18 cellular contexts compared by ENCODE assay signal in genomic region chr2:29420999-29421856, GRCh38.
A peak's percentile ranks its signal among the peaks of the same experiment; 100 is the strongest.
DNase-seq lines count a peak whose midpoint lies in the region; ATAC-seq and TF ChIP-seq lines count a peak whose summit lies in the region.
"Had no signal": no experiment of that assay in that cellular context is flagged by ENCODE, and none has a peak within 500 bp of the region (broad histone marks: within the 10 kb centered on the region; RNA-seq: fewer than 3 reads in every experiment).

No MANE protein-coding gene starts in this region.

- ATAC-seq in activated CD8-positive, alpha-beta T cell treated with anti-CD3 and anti-CD28 coated beads for 36 hours: no peak
- ATAC-seq: body of pancreas; gastroesophageal sphincter; stimulated activated naive B cell treated with anti-CD40 and anti-IgM and Interleukin-4, amounts not matched to agents 10 μg/mL and 1 μg/mL and 100 μg/mL, for 72 hours had no signal

- POLR2A ChIA-PET in activated CD4-positive, alpha-beta memory T cell treated with anti-CD3 and anti-CD28 coated beads, Interleukin-2, amount 10 ng/mL, durations not matched to agents 7 days and 5 days (lab: Charles Lee): no interaction called here
- POLR2A ChIA-PET in activated CD8-positive, alpha-beta T cell treated with anti-CD3 and anti-CD28 coated beads for 36 hours (lab: Charles Lee): no interaction called here

- no peak overlapping the region for H3K27ac Mint-ChIP-seq in activated CD4-positive, alpha-beta memory T cell treated with anti-CD3 and anti-CD28 coated beads, Interleukin-2, amount 10 ng/mL, durations not matched to agents 7 days and 5 days
- no peak overlapping the region for H3K27ac Mint-ChIP-seq in activated naive CD4-positive, alpha-beta T cell treated with anti-CD3 and anti-CD28 coated beads for 36 hours
- H3K27ac Mint-ChIP-seq in activated naive CD4-positive, alpha-beta T cell treated with anti-CD3 and anti-CD28 coated beads, Interleukin-2, amount 10 ng/mL, durations not matched to agents 7 days and 5 days: no peak overlapping the region
- no peak overlapping the region for H3K27ac Mint-ChIP-seq in activated CD8-positive, alpha-beta T cell treated with anti-CD3 and anti-CD28 coated beads for 36 hours
- H3K27ac Mint-ChIP-seq: activated T-helper 2 cell treated with anti-CD3 and anti-CD28 coated beads, Interferon-gamma antibody, Interleukin-2, Interleukin-4, amounts not matched to agents 10 μg/mL and 5 μg/mL and 100 μg/mL, durations not matched to agents 14 hours and 24 hours and 36 hours; stimulated activated naive B cell treated with anti-CD40 and anti-IgM and Interleukin-4, amounts not matched to agents 10 μg/mL and 1 μg/mL and 100 μg/mL, for 72 hours had no signal

- CTCF ChIA-PET in activated CD4-positive, alpha-beta memory T cell treated with anti-CD3 and anti-CD28 coated beads, Interleukin-2, amount 10 ng/mL, durations not matched to agents 7 days and 5 days (lab: Charles Lee): no interaction called here
- CTCF ChIA-PET in activated naive CD4-positive, alpha-beta T cell treated with anti-CD3 and anti-CD28 coated beads for 36 hours (lab: Charles Lee): interaction anchor here (1.1 kb wide), 1 partner anchor 105 kb away, joined by 3 read pairs; no protein-coding TSS in a partner anchor
- CTCF ChIA-PET in activated naive CD4-positive, alpha-beta T cell treated with anti-CD3 and anti-CD28 coated beads, Interleukin-2, amount 10 ng/mL, durations not matched to agents 7 days and 5 days (lab: Charles Lee): no interaction called here
- CTCF ChIA-PET in activated CD8-positive, alpha-beta T cell treated with anti-CD3 and anti-CD28 coated beads for 36 hours (lab: Charles Lee): no interaction called here

- no peaks in the 10 kb centered on the region for H3K36me3 Mint-ChIP-seq in activated CD4-positive, alpha-beta memory T cell treated with anti-CD3 and anti-CD28 coated beads, Interleukin-2, amount 10 ng/mL, durations not matched to agents 7 days and 5 days (ENCODE audit: low read depth)
- H3K36me3 Mint-ChIP-seq in activated naive CD4-positive, alpha-beta T cell treated with anti-CD3 and anti-CD28 coated beads for 36 hours (ENCODE audit: low read depth): no peaks in the 10 kb centered on the region
- no peaks in the 10 kb centered on the region for H3K36me3 Mint-ChIP-seq in activated naive CD4-positive, alpha-beta T cell treated with anti-CD3 and anti-CD28 coated beads, Interleukin-2, amount 10 ng/mL, durations not matched to agents 7 days and 5 days
- no peaks in the 10 kb centered on the region for H3K36me3 Mint-ChIP-seq in activated CD8-positive, alpha-beta T cell treated with anti-CD3 and anti-CD28 coated beads for 36 hours (ENCODE audit: low read depth)
- H3K36me3 Mint-ChIP-seq: stimulated activated naive B cell treated with anti-CD40 and anti-IgM and Interleukin-4, amounts not matched to agents 10 μg/mL and 1 μg/mL and 100 μg/mL, for 72 hours had no signal

- H3K9me3 Mint-ChIP-seq in activated CD4-positive, alpha-beta memory T cell treated with anti-CD3 and anti-CD28 coated beads, Interleukin-2, amount 10 ng/mL, durations not matched to agents 7 days and 5 days: no peaks in the 10 kb centered on the region
- H3K9me3 Mint-ChIP-seq in activated naive CD4-positive, alpha-beta T cell treated with anti-CD3 and anti-CD28 coated beads for 36 hours: no peaks in the 10 kb centered on the region
- no peaks in the 10 kb centered on the region for H3K9me3 Mint-ChIP-seq in activated naive CD4-positive, alpha-beta T cell treated with anti-CD3 and anti-CD28 coated beads, Interleukin-2, amount 10 ng/mL, durations not matched to agents 7 days and 5 days
- H3K9me3 Mint-ChIP-seq in activated CD8-positive, alpha-beta T cell treated with anti-CD3 and anti-CD28 coated beads for 36 hours: no peaks in the 10 kb centered on the region
- H3K9me3 Mint-ChIP-seq: activated T-helper 2 cell treated with anti-CD3 and anti-CD28 coated beads, Interferon-gamma antibody, Interleukin-2, Interleukin-4, amounts not matched to agents 10 μg/mL and 5 μg/mL and 100 μg/mL, durations not matched to agents 14 hours and 24 hours and 36 hours; stimulated activated naive B cell treated with anti-CD40 and anti-IgM and Interleukin-4, amounts not matched to agents 10 μg/mL and 1 μg/mL and 100 μg/mL, for 72 hours had no signal

- no peak overlapping the region for H3K4me3 Mint-ChIP-seq in activated CD4-positive, alpha-beta memory T cell treated with anti-CD3 and anti-CD28 coated beads, Interleukin-2, amount 10 ng/mL, durations not matched to agents 7 days and 5 days
- no peak overlapping the region for H3K4me3 Mint-ChIP-seq in activated naive CD4-positive, alpha-beta T cell treated with anti-CD3 and anti-CD28 coated beads for 36 hours
- no peak overlapping the region for H3K4me3 Mint-ChIP-seq in activated naive CD4-positive, alpha-beta T cell treated with anti-CD3 and anti-CD28 coated beads, Interleukin-2, amount 10 ng/mL, durations not matched to agents 7 days and 5 days
- no peak overlapping the region for H3K4me3 Mint-ChIP-seq in activated CD8-positive, alpha-beta T cell treated with anti-CD3 and anti-CD28 coated beads for 36 hours
- H3K4me3 Mint-ChIP-seq: stimulated activated naive B cell treated with anti-CD40 and anti-IgM and Interleukin-4, amounts not matched to agents 10 μg/mL and 1 μg/mL and 100 μg/mL, for 72 hours had no signal

- H3K4me1 Mint-ChIP-seq in activated CD4-positive, alpha-beta memory T cell treated with anti-CD3 and anti-CD28 coated beads, Interleukin-2, amount 10 ng/mL, durations not matched to agents 7 days and 5 days: no peaks in the 10 kb centered on the region
- no peaks in the 10 kb centered on the region for H3K4me1 Mint-ChIP-seq in activated naive CD4-positive, alpha-beta T cell treated with anti-CD3 and anti-CD28 coated beads for 36 hours (ENCODE audit: low read depth)
- H3K4me1 Mint-ChIP-seq in activated naive CD4-positive, alpha-beta T cell treated with anti-CD3 and anti-CD28 coated beads, Interleukin-2, amount 10 ng/mL, durations not matched to agents 7 days and 5 days: no peaks in the 10 kb centered on the region
- H3K4me1 Mint-ChIP-seq in activated CD8-positive, alpha-beta T cell treated with anti-CD3 and anti-CD28 coated beads for 36 hours (ENCODE audit: low read depth): no peaks in the 10 kb centered on the region

- peaks cover 19% of the 10 kb centered on the region for H3K27me3 Mint-ChIP-seq in activated CD4-positive, alpha-beta memory T cell treated with anti-CD3 and anti-CD28 coated beads, Interleukin-2, amount 10 ng/mL, durations not matched to agents 7 days and 5 days
- H3K27me3 Mint-ChIP-seq in activated naive CD4-positive, alpha-beta T cell treated with anti-CD3 and anti-CD28 coated beads for 36 hours (ENCODE audit: low read depth): peaks cover 5% of the 10 kb centered on the region
- H3K27me3 Mint-ChIP-seq in activated naive CD4-positive, alpha-beta T cell treated with anti-CD3 and anti-CD28 coated beads, Interleukin-2, amount 10 ng/mL, durations not matched to agents 7 days and 5 days: peaks cover 11% of the 10 kb centered on the region
- H3K27me3 Mint-ChIP-seq in activated CD8-positive, alpha-beta T cell treated with anti-CD3 and anti-CD28 coated beads for 36 hours: peaks cover 18% of the 10 kb centered on the region

- no peak for TF ChIP-seq CTCF in fibroblast of mammary gland (conservative IDR thresholded peaks at IDR 0.05; ENCODE audit: control insufficient read depth, insufficient read depth, low read depth, low read length)
- no peak for TF ChIP-seq CTCF in activated CD8-positive, alpha-beta T cell treated with anti-CD3 and anti-CD28 coated beads for 36 hours (IDR thresholded peaks at IDR 0.05)

- intact Hi-C loops in activated naive CD4-positive, alpha-beta T cell treated with anti-CD3 and anti-CD28 coated beads for 36 hours (cut with micrococcal nuclease): no loop called here
- intact Hi-C loops in activated CD8-positive, alpha-beta T cell treated with anti-CD3 and anti-CD28 coated beads for 36 hours (cut with micrococcal nuclease): no loop called here

- DNase-seq in AG08396 (ENCODE audit: low spot score) (peak; percentile 16), NCI-H2029 treated with DMSO at 0.1 percent for 48 hours (lab: John Stamatoyannopoulos, UW) (peak; percentile 15), fibroblast of mammary gland (ENCODE audit: low read depth) (peak; percentile 36), myocyte (ENCODE audit: low read depth) (peak; percentile 85)
- DNase-seq in activated CD4-positive, alpha-beta memory T cell treated with anti-CD3 and anti-CD28 coated beads, Interleukin-2, amount 10 ng/mL, durations not matched to agents 7 days and 5 days: no peak
- DNase-seq in activated naive CD4-positive, alpha-beta T cell treated with anti-CD3 and anti-CD28 coated beads for 36 hours: no peak
- no peak for DNase-seq in activated naive CD4-positive, alpha-beta T cell treated with anti-CD3 and anti-CD28 coated beads, Interleukin-2, amount 10 ng/mL, durations not matched to agents 7 days and 5 days
- DNase-seq in activated CD8-positive, alpha-beta T cell treated with anti-CD3 and anti-CD28 coated beads for 36 hours: no peak
- DNase-seq: body of pancreas; effector memory CD4-positive, alpha-beta T cell; GOT3; kidney; NCI-H1048; NCI-H345; stimulated activated naive B cell treated with anti-CD40 and anti-IgM and Interleukin-4, amounts not matched to agents 10 μg/mL and 1 μg/mL and 100 μg/mL, for 72 hours had no signal

- H3K4me3 ChIP-seq in fibroblast of mammary gland (ENCODE audit: control insufficient read depth, low read depth, low read length): no peak overlapping the region
- H3K4me3 ChIP-seq: body of pancreas, gastroesophageal sphincter, vagina had no signal

Comparison
In these comparisons a context has a peak if more than half of its experiments do, and no peak if none do; other contexts are left out.
1. DNase-seq: peak in AG08396 (single experiment), NCI-H2029 treated with DMSO at 0.1 percent for 48 hours (single experiment), fibroblast of mammary gland (single experiment) and myocyte (single experiment); none in activated CD4-positive, alpha-beta memory T cell treated with anti-CD3 and anti-CD28 coated beads, Interleukin-2, amount 10 ng/mL, durations not matched to agents 7 days and 5 days (single experiment), activated naive CD4-positive, alpha-beta T cell treated with anti-CD3 and anti-CD28 coated beads for 36 hours (single experiment), activated naive CD4-positive, alpha-beta T cell treated with anti-CD3 and anti-CD28 coated beads, Interleukin-2, amount 10 ng/mL, durations not matched to agents 7 days and 5 days (single experiment) and activated CD8-positive, alpha-beta T cell treated with anti-CD3 and anti-CD28 coated beads for 36 hours (single experiment).